In genomic region chr18:62796216-62796621, GRCh38 we compare ENCODE assay signal across 2 cellular contexts.
TF ChIP-seq lines count a peak whose summit lies in the region.

No MANE protein-coding gene starts in this region.

TF ChIP-seq in endothelial cell of umbilical vein, 7 proteins besides CTCF, POLR2A, EP300 and RAD21:
- TF ChIP-seq FOS (IDR thresholded peaks at IDR 0.05; ENCODE audit: borderline replicate concordance, insufficient read depth, low read length), result no peak
- TF ChIP-seq POLR2AphosphoS5 (IDR thresholded peaks at IDR 0.05; ENCODE audit: insufficient read depth, low read depth, low read length), result no peak
- TF ChIP-seq JUN (IDR thresholded peaks at IDR 0.05; ENCODE audit: borderline replicate concordance, insufficient read depth, insufficient read length, low read depth), result no peak
- TF ChIP-seq MAX (IDR thresholded peaks at IDR 0.05; ENCODE audit: insufficient read depth, insufficient read length), result no peak
- no peak for TF ChIP-seq MYC (IDR thresholded peaks at IDR 0.05; ENCODE audit: low read depth, low read length)
- no peak for TF ChIP-seq EZH2 (IDR thresholded peaks at IDR 0.05; ENCODE audit: borderline replicate concordance, low read depth, low read length, severe bottlenecking)
- TF ChIP-seq GATA2 (IDR thresholded peaks at IDR 0.05; ENCODE audit: insufficient read depth, insufficient read length, low read depth, low read length), result no peak

TF ChIP-seq in HepG2, 621 proteins besides CTCF, POLR2A, EP300 and RAD21 (continues in another document):
- TF ChIP-seq HNRNPK (IDR thresholded peaks at IDR 0.05; ENCODE audit: low read depth, low read length, poor library complexity, severe bottlenecking) (no peak), POGZ (CRISPR knock-in tag; IDR thresholded peaks at IDR 0.05) (peak; percentile 82), SAP130 (CRISPR knock-in tag; IDR thresholded peaks at IDR 0.05; ENCODE audit: low read depth) (peak; percentile 79), CHD4 (IDR thresholded peaks at IDR 0.05; ENCODE audit: borderline replicate concordance, low read length) (peak; percentile 79; the same call in 1 of the 2 replicates), ATF2 (CRISPR knock-in tag; IDR thresholded peaks at IDR 0.05) (0 out of 2 replicates have a peak, but pooled peaks have one; percentile 25), TFE3 (CRISPR knock-in tag; IDR thresholded peaks at IDR 0.05) (no peak), ZEB1 (IDR thresholded peaks at IDR 0.05; ENCODE audit: insufficient replicate concordance, low read depth) (peak; percentile 29), MAX (IDR thresholded peaks at IDR 0.05) (peak; percentile 55), HDAC1 (CRISPR knock-in tag; IDR thresholded peaks at IDR 0.05) (peak; percentile 52; the same call in 1 of the 2 replicates), ZNF362 (CRISPR knock-in tag; IDR thresholded peaks at IDR 0.05; ENCODE audit: borderline replicate concordance) (peak; percentile 18; the same call in 1 of the 2 replicates), ZNF441 (CRISPR knock-in tag; IDR thresholded peaks at IDR 0.05; ENCODE audit: borderline replicate concordance) (no peak), CC2D1A (CRISPR knock-in tag; IDR thresholded peaks at IDR 0.05) (no peak), FOXK2 (IDR thresholded peaks at IDR 0.05) (0 out of 2 replicates have a peak, but pooled peaks have one; percentile 9), SALL1 (CRISPR knock-in tag; IDR thresholded peaks at IDR 0.05) (peak; percentile 65; the same call in 1 of the 2 replicates), ZNF891 (CRISPR knock-in tag; IDR thresholded peaks at IDR 0.05) (no peak), HIVEP1 (CRISPR knock-in tag; IDR thresholded peaks at IDR 0.05) (no peak), GLMP (CRISPR knock-in tag; IDR thresholded peaks at IDR 0.05; ENCODE audit: borderline replicate concordance) (no peak), PAWR (CRISPR knock-in tag; IDR thresholded peaks at IDR 0.05; ENCODE audit: borderline replicate concordance) (no peak), ZMAT5 (CRISPR knock-in tag; IDR thresholded peaks at IDR 0.05; ENCODE audit: borderline replicate concordance, low read depth) (no peak), FOXO1 (CRISPR knock-in tag; IDR thresholded peaks at IDR 0.05) (peak; percentile 40; the same call in 1 of the 2 replicates), ZFP1 (CRISPR knock-in tag; IDR thresholded peaks at IDR 0.05) (peak; percentile 24; the same call in 1 of the 2 replicates), ZNF292 (CRISPR knock-in tag; IDR thresholded peaks at IDR 0.05; ENCODE audit: borderline replicate concordance, low read depth) (no peak), ZNF746 (CRISPR knock-in tag; IDR thresholded peaks at IDR 0.05) (no peak), IRF1 (CRISPR knock-in tag; IDR thresholded peaks at IDR 0.05; ENCODE audit: low read depth) (no peak), GZF1 (CRISPR knock-in tag; IDR thresholded peaks at IDR 0.05) (no peak), STAT6 (CRISPR knock-in tag; IDR thresholded peaks at IDR 0.05; ENCODE audit: borderline replicate concordance) (no peak), NONO (IDR thresholded peaks at IDR 0.05) (no peak), NONO (CRISPR knock-in tag; conservative IDR thresholded peaks at IDR 0.05) (peak; percentile 18; the same call in 1 of the 2 replicates), TBL1XR1 (IDR thresholded peaks at IDR 0.05; ENCODE audit: borderline replicate concordance, low read length, partially characterized antibody) (peak; percentile 92), NR2C2 (CRISPR knock-in tag; IDR thresholded peaks at IDR 0.05; ENCODE audit: borderline replicate concordance) (peak; percentile 67), FOXP4 (CRISPR knock-in tag; IDR thresholded peaks at IDR 0.05) (peak; percentile 67), PPARG (CRISPR knock-in tag; conservative IDR thresholded peaks at IDR 0.05) (peak; percentile 100), MLX (CRISPR knock-in tag; IDR thresholded peaks at IDR 0.05) (0 out of 2 replicates have a peak, but pooled peaks have one; percentile 18), ZMYM3 (CRISPR knock-in tag; IDR thresholded peaks at IDR 0.05) (no peak), RERE (CRISPR knock-in tag; IDR thresholded peaks at IDR 0.05; ENCODE audit: low read depth) (peak; percentile 61; the same call in 1 of the 2 replicates), NCOR1 (IDR thresholded peaks at IDR 0.05; ENCODE audit: borderline replicate concordance, low read length) (peak; percentile 90), SOX13 (IDR thresholded peaks at IDR 0.05) (peak; percentile 35; the same call in 1 of the 2 replicates), SOX13 (CRISPR knock-in tag; conservative IDR thresholded peaks at IDR 0.05 in 1 of 2, IDR thresholded peaks at IDR 0.05 in 1 of 2) (peak in 1 of 2 experiments; percentile 87; a peak in 2 of 4 replicates)
